Comparison of ENCODE assay signal across 8 cellular contexts in the genomic region with DNA sequence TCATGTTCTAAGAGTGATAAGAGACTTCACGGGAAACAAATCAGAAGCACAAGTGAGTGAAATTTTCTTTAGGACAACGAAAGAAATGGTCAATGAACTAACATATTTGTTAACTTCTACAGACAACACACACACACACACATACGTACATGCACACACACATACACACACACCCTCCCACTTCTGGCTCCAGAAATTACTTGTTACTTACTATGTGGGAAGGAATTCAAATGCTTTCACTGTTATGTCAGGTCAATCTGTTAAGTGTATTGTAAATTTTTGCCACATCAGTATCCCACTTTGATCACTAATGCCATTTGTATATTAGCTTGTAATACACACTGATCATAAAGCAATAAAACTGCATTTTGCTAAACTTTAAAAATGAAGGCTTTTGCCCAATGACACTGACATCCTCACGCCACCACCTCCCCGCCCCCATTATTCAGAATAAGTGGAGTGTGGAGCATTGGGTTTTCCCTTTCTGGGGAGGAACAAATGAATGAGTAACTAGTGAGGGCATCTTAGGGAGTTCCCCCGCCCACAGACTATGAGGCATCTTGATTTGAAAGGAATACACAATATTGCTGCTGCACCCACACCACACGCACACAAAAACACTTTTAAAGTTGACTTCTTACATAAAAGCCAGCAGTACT.
DNase-seq lines count a peak whose midpoint lies in the region; ATAC-seq and TF ChIP-seq lines count a peak whose summit lies in the region.

No MANE protein-coding gene starts in this region.

- no peaks in the 10 kb centered on the region for H3K9me3 Mint-ChIP-seq in CD8-positive, alpha-beta T cell
- H3K9me3 Mint-ChIP-seq in dendritic cell treated with granulocyte-macrophage colony-stimulating factor and Interleukin-4, amounts not matched to agents 40 ng/mL and 50 ng/mL, for 4 days = no peaks in the 10 kb centered on the region

- CTCF ChIA-PET in CD8-positive, alpha-beta T cell (lab: Charles Lee) = no interaction called here

- POLR2A ChIA-PET in CD8-positive, alpha-beta T cell (lab: Charles Lee) = no interaction called here

- H3K4me3 Mint-ChIP-seq in CD8-positive, alpha-beta T cell = no peak overlapping the region
- no peak overlapping the region for H3K4me3 Mint-ChIP-seq in dendritic cell treated with granulocyte-macrophage colony-stimulating factor and Interleukin-4, amounts not matched to agents 40 ng/mL and 50 ng/mL, for 4 days

- peak in 4 of 7 experiments; percentile 14 to 58 (median 44) for DNase-seq in CD8-positive, alpha-beta T cell
- DNase-seq in stimulated activated CD8-positive, alpha-beta memory T cell treated with anti-CD3 and anti-CD28 coated beads, Interleukin-15, amount 100 ng/mL, for 24 hours (ENCODE audit: low read depth) = peak; percentile 35
- DNase-seq in NCI-H128 (lab: John Stamatoyannopoulos, UW; ENCODE audit: unreplicated experiment) = no peak
- DNase-seq in DMS 273 (lab: John Stamatoyannopoulos, UW; ENCODE audit: unreplicated experiment) = no peak
- no peak for DNase-seq in NCI-H524 treated with DMSO at 0.1 percent for 48 hours (lab: John Stamatoyannopoulos, UW)

- peaks cover 48% of the 10 kb centered on the region for H3K4me1 Mint-ChIP-seq in CD8-positive, alpha-beta T cell (ENCODE audit: low read depth)
- peaks cover 68% of the 10 kb centered on the region for H3K4me1 Mint-ChIP-seq in dendritic cell treated with granulocyte-macrophage colony-stimulating factor and Interleukin-4, amounts not matched to agents 40 ng/mL and 50 ng/mL, for 4 days (ENCODE audit: low read depth)

- peak overlapping the region; percentile 27 for H3K27ac Mint-ChIP-seq in CD8-positive, alpha-beta T cell
- H3K27ac Mint-ChIP-seq in dendritic cell treated with granulocyte-macrophage colony-stimulating factor and Interleukin-4, amounts not matched to agents 40 ng/mL and 50 ng/mL, for 4 days = peak overlapping the region; percentile 72

- H3K27me3 Mint-ChIP-seq in CD8-positive, alpha-beta T cell (ENCODE audit: low read depth) = no peaks in the 10 kb centered on the region
- no peaks in the 10 kb centered on the region for H3K27me3 Mint-ChIP-seq in dendritic cell treated with granulocyte-macrophage colony-stimulating factor and Interleukin-4, amounts not matched to agents 40 ng/mL and 50 ng/mL, for 4 days

- peak; percentile 70 for ATAC-seq in CD8-positive, alpha-beta T cell
- ATAC-seq in HG02610 (IDR thresholded peaks at IDR 0.05; ENCODE audit: unreplicated experiment) = peak; percentile 61
- peak; percentile 80 to 84 for ATAC-seq in activated CD4-positive, CD25-positive, alpha-beta regulatory T cell treated with anti-CD3 and anti-CD28 coated beads, Interleukin-2, amount 50 U/mL, for 24 hours

- no peak overlapping the region for H3K4me3 ChIP-seq in CD8-positive, alpha-beta T cell (ENCODE audit: low read depth, low read length)

- no peaks in the 10 kb centered on the region for H3K36me3 ChIP-seq in CD8-positive, alpha-beta T cell (ENCODE audit: insufficient read depth, low read length)

- no peak overlapping the region for H3K27ac ChIP-seq in CD8-positive, alpha-beta T cell (ENCODE audit: low read depth, low read length)

- intact Hi-C loops in CD8-positive, alpha-beta T cell (cut with DNase I, micrococcal nuclease) = no loop called here
- intact Hi-C loops in dendritic cell treated with granulocyte-macrophage colony-stimulating factor and Interleukin-4, amounts not matched to agents 40 ng/mL and 50 ng/mL, for 4 days (cut with micrococcal nuclease) = loop anchor here (2.0 to 5.0 kb wide), 3 partner anchors 14 to 42 kb away; no protein-coding TSS in a partner anchor

- no peaks in the 10 kb centered on the region for H3K9me3 ChIP-seq in CD8-positive, alpha-beta T cell (ENCODE audit: low read length)

- no peaks in the 10 kb centered on the region for H3K27me3 ChIP-seq in CD8-positive, alpha-beta T cell (ENCODE audit: insufficient read depth, low read length)

- peaks cover 21% of the 10 kb centered on the region for H3K36me3 Mint-ChIP-seq in CD8-positive, alpha-beta T cell
- H3K36me3 Mint-ChIP-seq in dendritic cell treated with granulocyte-macrophage colony-stimulating factor and Interleukin-4, amounts not matched to agents 40 ng/mL and 50 ng/mL, for 4 days (ENCODE audit: low read depth) = peaks cover 25% of the 10 kb centered on the region

- TF ChIP-seq CTCF in CD8-positive, alpha-beta T cell (IDR thresholded peaks at IDR 0.05) = no peak

- no peaks in the 10 kb centered on the region for H3K4me1 ChIP-seq in CD8-positive, alpha-beta T cell (ENCODE audit: insufficient read depth, low read length)

Comparison
In these comparisons a context has a peak if more than half of its experiments do, and no peak if none do; other contexts are left out.
1. DNase-seq: peak in CD8-positive, alpha-beta T cell (4 of 7) and stimulated activated CD8-positive, alpha-beta memory T cell treated with anti-CD3 and anti-CD28 coated beads, Interleukin-15, amount 100 ng/mL, for 24 hours (single experiment); none in NCI-H128 (single experiment), DMS 273 (single experiment) and NCI-H524 treated with DMSO at 0.1 percent for 48 hours (single experiment).
2. Peak in every context shown above with its lines, with median percentiles within 50 percentile points of each other: ATAC-seq.